Comparison of ENCODE assay signal across 22 cellular contexts in the genomic region with DNA sequence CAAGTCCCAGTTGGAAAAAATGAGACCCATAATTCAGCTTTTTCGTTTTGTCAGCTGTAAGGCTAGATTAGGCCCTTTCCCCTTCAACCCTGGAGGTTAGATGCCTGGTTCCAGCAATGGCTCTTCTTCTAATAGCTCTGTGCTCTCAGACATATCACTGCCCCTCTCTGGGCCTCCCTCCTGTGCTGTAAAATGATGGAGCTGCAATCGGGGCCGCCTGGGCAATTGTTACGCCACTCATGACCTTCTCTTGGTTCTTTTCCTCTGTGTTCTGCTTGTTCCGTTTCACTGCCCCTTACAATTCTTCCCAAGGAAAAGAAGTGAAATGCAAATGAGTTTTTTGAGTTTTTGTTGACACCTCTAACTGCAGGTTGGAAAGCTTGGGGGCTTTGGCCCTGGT.
DNase-seq lines count a peak whose midpoint lies in the region; ATAC-seq and TF ChIP-seq lines count a peak whose summit lies in the region.
"Had no signal": no experiment of that assay in that cellular context is flagged by ENCODE, and none has a peak within 500 bp of the region (broad histone marks: within the 10 kb centered on the region; RNA-seq: fewer than 3 reads in every experiment).

No MANE protein-coding gene starts in this region.

- H3K36me3 ChIP-seq in IMR-90 (ENCODE audit: control insufficient read depth, insufficient read depth, low read length), result no peaks in the 10 kb centered on the region
- H3K36me3 ChIP-seq in thoracic aorta, result no peaks in the 10 kb centered on the region
- H3K36me3 ChIP-seq in thyroid gland, result no peaks in the 10 kb centered on the region
- H3K36me3 ChIP-seq: BLaER1 treated with 17β-estradiol and CSF1 and Interleukin-3, amounts not matched to agents 10 nM and 100 nM; HAP-1; stomach; tibial nerve had no signal

- H3K4me3 Mint-ChIP-seq in brain (peak overlapping the region in 1 of 5 experiments; percentile 29), nephron (no peak overlapping the region)
- H3K4me3 Mint-ChIP-seq: activated CD8-positive, alpha-beta memory T cell treated with anti-CD3 and anti-CD28 coated beads, Interleukin-2, amount 10 ng/mL, durations not matched to agents 7 days and 5 days; activated T-cell treated with anti-CD3 and anti-CD28 coated beads, Interleukin-2, amount 50 U/mL, for 4 hours; immature natural killer cell; T-helper 1 cell treated with Interleukin-12 subunit alpha and Interleukin-12 subunit beta and Interleukin-4 antibody, amounts not matched to agents 30 μg/mL and 1 μg/mL, for 36 hours had no signal

- H3K56ac ChIP-seq in IMR-90 (ENCODE audit: extremely low read depth, insufficient read depth, low read length), result no peak overlapping the region

- peaks cover 21% of the 10 kb centered on the region for H3K27me3 Mint-ChIP-seq in brain
- peaks cover 13% of the 10 kb centered on the region for H3K27me3 Mint-ChIP-seq in nephron (ENCODE audit: low read depth)

- H3K4me1 ChIP-seq in IMR-90 (ENCODE audit: control insufficient read depth, insufficient read depth, low read length) (peaks cover 14% of the 10 kb centered on the region), thoracic aorta (ENCODE audit: control insufficient read depth in 1 of 2, low read depth in 2 of 2) (peaks cover 15 to 50% of the 10 kb centered on the region in 2 donors), thyroid gland (no peaks in the 10 kb centered on the region)
- H3K4me1 ChIP-seq: Caco-2, HAP-1 had no signal

- intact Hi-C loops in IMR-90 (cut with micrococcal nuclease) (no loop called here), thyroid gland (cut with DNase I) (no loop called here)

- H3K27ac ChIP-seq in IMR-90 (ENCODE audit: insufficient read depth, low read length) (no peak overlapping the region), thoracic aorta (peak overlapping the region; percentile 62 to 87), thyroid gland (no peak overlapping the region)
- H3K27ac ChIP-seq: BLaER1 treated with 17β-estradiol and CSF1 and Interleukin-3, amounts not matched to agents 10 nM and 100 nM; stomach had no signal

- H2BK15ac ChIP-seq in IMR-90 (ENCODE audit: low read depth, low read length), result 0 out of 3 replicates have a peak overlapping the region, but pooled peaks have one; percentile 9

- TF ChIP-seq CTCF in IMR-90 (conservative IDR thresholded peaks at IDR 0.05; ENCODE audit: low read depth, low read length) (no peak), brain (conservative IDR thresholded peaks at IDR 0.05) (no peak), nephron (IDR thresholded peaks at IDR 0.05; ENCODE audit: unreplicated experiment in 3 of 3) (no peak), thoracic aorta (IDR thresholded peaks at IDR 0.05) (no peak), thyroid gland (IDR thresholded peaks at IDR 0.05) (no peak)

- peak overlapping the region; percentile 36; the same call in 1 of the 2 replicates for H3K4ac ChIP-seq in IMR-90 (ENCODE audit: low read depth, low read length)

- ATAC-seq in IMR-90 (ENCODE audit: low read depth) (no peak), thoracic aorta (ENCODE audit: insufficient number of reproducible peaks, low FRiP score, low read depth) (no peak)
- ATAC-seq: activated CD8-positive, alpha-beta memory T cell treated with anti-CD3 and anti-CD28 coated beads, Interleukin-2, amount 10 ng/mL, durations not matched to agents 7 days and 5 days; activated T-cell treated with anti-CD3 and anti-CD28 coated beads, Interleukin-2, amount 50 U/mL, for 4 hours; left colon had no signal

- H2AK5ac ChIP-seq in IMR-90 (ENCODE audit: low read depth, low read length), result peak overlapping the region; percentile 61; the same call in 1 of the 2 replicates

- H2BK5ac ChIP-seq in IMR-90 (ENCODE audit: low read depth, low read length, poor library complexity, severe bottlenecking), result peak overlapping the region; percentile 11

- peaks cover 12% of the 10 kb centered on the region for H3K9me3 ChIP-seq in IMR-90 (ENCODE audit: control insufficient read depth, insufficient read depth, low read length)
- H3K9me3 ChIP-seq in thoracic aorta, result no peaks in the 10 kb centered on the region
- no peaks in the 10 kb centered on the region for H3K9me3 ChIP-seq in thyroid gland
- H3K9me3 ChIP-seq: Caco-2, HAP-1 had no signal

- no peak overlapping the region for H2AK9ac ChIP-seq in IMR-90 (replicated peaks; ENCODE audit: low read depth, low read length, poor library complexity)

- H3K9me1 ChIP-seq in IMR-90 (ENCODE audit: insufficient read depth, low read length), result no peaks in the 10 kb centered on the region; the same call in 1 of the 2 replicates

- no TSS peak for BruUV-seq in IMR-90 (replicated peaks; lab: Mats Ljungman, UMichigan)

- no peak overlapping the region for H4K5ac ChIP-seq in IMR-90 (ENCODE audit: low read depth, low read length)

- H3K23ac ChIP-seq in IMR-90 (ENCODE audit: low read depth, low read length), result no peak overlapping the region

- peaks cover 1 to 9% (median 5%) of the 10 kb centered on the region in 5 experiments for H3K9me3 Mint-ChIP-seq in brain
- peaks cover 4% of the 10 kb centered on the region for H3K9me3 Mint-ChIP-seq in nephron
- H3K9me3 Mint-ChIP-seq: T-helper 1 cell treated with Interleukin-12 subunit alpha and Interleukin-12 subunit beta and Interleukin-4 antibody, amounts not matched to agents 30 μg/mL and 1 μg/mL, for 36 hours had no signal

- H3K27ac Mint-ChIP-seq in brain (peak overlapping the region in 3 of 5 experiments; percentile 13 to 46 (median 40)), nephron (peak overlapping the region; percentile 83 to 87 (median 85))
- H3K27ac Mint-ChIP-seq: activated CD8-positive, alpha-beta memory T cell treated with anti-CD3 and anti-CD28 coated beads, Interleukin-2, amount 10 ng/mL, durations not matched to agents 7 days and 5 days; immature natural killer cell; T-helper 1 cell treated with Interleukin-12 subunit alpha and Interleukin-12 subunit beta and Interleukin-4 antibody, amounts not matched to agents 30 μg/mL and 1 μg/mL, for 36 hours had no signal

- DNase-seq in IMR-90 (no peak), thoracic aorta (ENCODE audit: low spot score) (no peak), thyroid gland (no peak), NCI-H82 (lab: John Stamatoyannopoulos, UW) (no peak)
- no peak for DNase-seq in activated CD4-positive, alpha-beta T cell treated with anti-CD3 and anti-CD28 coated beads, Interleukin-2, amount 50 U/mL, for 4 hours
- DNase-seq: activated CD4-positive, alpha-beta T cell treated with anti-CD3 and anti-CD28 coated beads, Interleukin-2, amount 50 U/mL, for 1 hour; activated CD4-positive, CD25-positive, alpha-beta regulatory T cell; activated CD8-positive, alpha-beta memory T cell treated with anti-CD3 and anti-CD28 coated beads, Interleukin-2, amount 10 ng/mL, durations not matched to agents 7 days and 5 days; activated gamma-delta T cell treated with Interleukin-2 at 50 U/mL for 16 hours; activated T-cell treated with anti-CD3 and anti-CD28 coated beads, Interleukin-2, amount 50 U/mL, for 4 hours; Caco-2; immature natural killer cell; left colon; NCI-H510A; stimulated activated CD4-positive, alpha-beta T cell treated with anti-CD3 and anti-CD28 coated beads, Interleukin-4, amount 100 ng/mL, for 1 hour; stomach had no signal

- TF ChIP-seq RAD21 in IMR-90 (IDR thresholded peaks at IDR 0.05; ENCODE audit: low read length), result no peak

- H3K4me3 ChIP-seq in IMR-90 (ENCODE audit: insufficient read depth, low read depth, low read length) (no peak overlapping the region), thoracic aorta (no peak overlapping the region), thyroid gland (replicated peaks in 1 of 3) (no peak overlapping the region)
- H3K4me3 ChIP-seq: BLaER1 treated with 17β-estradiol and CSF1 and Interleukin-3, amounts not matched to agents 10 nM and 100 nM; HAP-1; stomach had no signal

- no peak overlapping the region; the same call in 1 of the 2 replicates for H3K4me2 ChIP-seq in IMR-90 (ENCODE audit: low read depth, low read length)
- H3K4me2 ChIP-seq: BLaER1 treated with 17β-estradiol and CSF1 and Interleukin-3, amounts not matched to agents 10 nM and 100 nM had no signal

- no peak for TF ChIP-seq POLR2A in IMR-90 (IDR thresholded peaks at IDR 0.05; ENCODE audit: low read depth, low read length)
- TF ChIP-seq POLR2A in thyroid gland (IDR thresholded peaks at IDR 0.05), result no peak

- H3K4me1 Mint-ChIP-seq in brain (peaks cover 15% of the 10 kb centered on the region), nephron (peaks cover 25% of the 10 kb centered on the region)
- H3K4me1 Mint-ChIP-seq: activated CD8-positive, alpha-beta memory T cell treated with anti-CD3 and anti-CD28 coated beads, Interleukin-2, amount 10 ng/mL, durations not matched to agents 7 days and 5 days; immature natural killer cell had no signal

- in situ Hi-C loops in IMR-90 (cut with MboI; ENCODE audit: low sequenced_read_pairs), result no loop called here

- peaks cover 4% of the 10 kb centered on the region; the same call in 1 of the 2 replicates for H3K27me3 ChIP-seq in IMR-90 (ENCODE audit: control insufficient read depth, insufficient read depth, low read length)
- H3K27me3 ChIP-seq in thoracic aorta (replicated peaks; ENCODE audit: insufficient read depth), result no peaks in the 10 kb centered on the region
- peaks cover 5% of the 10 kb centered on the region for H3K27me3 ChIP-seq in thyroid gland
- H3K27me3 ChIP-seq: BLaER1 treated with 17β-estradiol and CSF1 and Interleukin-3, amounts not matched to agents 10 nM and 100 nM had no signal

- CTCF ChIA-PET in IMR-90 (lab: Yijun Ruan, JAX), result interaction anchor here (1.0 kb wide), 2 partner anchors 28 to 112 kb away, joined by 3 read pairs; no protein-coding TSS in a partner anchor

- dilution Hi-C loops in IMR-90 (cut with HindIII; ENCODE audit: low sequenced_read_pairs, unreplicated experiment), result no loop called here

- H4K20me1 ChIP-seq in IMR-90 (ENCODE audit: insufficient read depth, low read length), result no peaks in the 10 kb centered on the region
- H4K20me1 ChIP-seq: BLaER1 treated with 17β-estradiol and CSF1 and Interleukin-3, amounts not matched to agents 10 nM and 100 nM had no signal

- 0 out of 2 replicates have a peak overlapping the region, but pooled peaks have one; percentile 2 for H3K14ac ChIP-seq in IMR-90 (replicated peaks; ENCODE audit: low read depth, low read length)

- no peak overlapping the region for H4K91ac ChIP-seq in IMR-90 (ENCODE audit: insufficient read depth, low read depth, low read length)

- H2AFZ ChIP-seq in IMR-90 (replicated peaks; ENCODE audit: low read length, poor library complexity), result no peak overlapping the region

- H4K8ac ChIP-seq in IMR-90 (ENCODE audit: low read depth in 2 of 2, low read length in 2 of 2), result peak overlapping the region in 1 of 2 experiments; percentile 57; a peak in 1 of 4 replicates

- POLR2A ChIA-PET in IMR-90 (lab: Charles Lee; ENCODE audit: unreplicated experiment), result no interaction called here

- no peak overlapping the region for H3K9ac ChIP-seq in IMR-90 (ENCODE audit: low read depth, low read length)
- H3K9ac ChIP-seq: BLaER1 treated with 17β-estradiol and CSF1 and Interleukin-3, amounts not matched to agents 10 nM and 100 nM had no signal

- H2BK20ac ChIP-seq in IMR-90 (ENCODE audit: low read depth, low read length), result peak overlapping the region; percentile 44; the same call in 1 of the 2 replicates

- no peaks in the 10 kb centered on the region for H3K79me1 ChIP-seq in IMR-90 (ENCODE audit: low read depth in 1 of 2, low read length in 2 of 2)

- peak overlapping the region; percentile 2; the same call in 1 of the 2 replicates for H3K18ac ChIP-seq in IMR-90 (ENCODE audit: low read depth, low read length)

- no CpG with 5 or more reads among the region's 5 CpGs for WGBS in IMR-90 (ENCODE audit: extremely low coverage in 2 of 2, insufficient read length in 1 of 2), 2 experiments
- 76 to 81% methylated on average over 5 of the region's 5 CpGs for WGBS in thyroid gland, 2 donors

- H3K36me3 Mint-ChIP-seq in brain (no peaks in the 10 kb centered on the region), nephron (ENCODE audit: low read depth) (no peaks in the 10 kb centered on the region)
- H3K36me3 Mint-ChIP-seq: activated CD8-positive, alpha-beta memory T cell treated with anti-CD3 and anti-CD28 coated beads, Interleukin-2, amount 10 ng/mL, durations not matched to agents 7 days and 5 days; immature natural killer cell had no signal

- H2BK120ac ChIP-seq in IMR-90 (ENCODE audit: low read depth, low read length), result peak overlapping the region; percentile 76; the same call in 1 of the 2 replicates

Comparison
In these comparisons a context has a peak if more than half of its experiments do, and no peak if none do; other contexts are left out.
1. H3K27ac ChIP-seq: peak in thoracic aorta (2 of 2); none in IMR-90 (single experiment) and thyroid gland (0 of 3).